In genomic region chr14:58362798-58363412, GRCh38 we compare ENCODE assay signal across 8 cellular contexts. TPM values are rescaled to one million over a fixed set of nuclear protein-coding genes. Genes with fewer than 3 reads are reported as not detected.
DNase-seq lines count a peak whose midpoint lies in the region; ATAC-seq and TF ChIP-seq lines count a peak whose summit lies in the region.

No MANE protein-coding gene starts in this region.

- POLR2A ChIA-PET in activated CD4-positive, alpha-beta T cell treated with anti-CD3 and anti-CD28 coated beads for 36 hours (lab: Charles Lee) = no interaction called here
- POLR2A ChIA-PET in WTC11 (lab: Charles Lee) = no interaction called here

- H3K4me1 Mint-ChIP-seq in activated CD4-positive, alpha-beta T cell treated with anti-CD3 and anti-CD28 coated beads for 36 hours = peaks cover 8% of the 10 kb centered on the region
- H3K4me1 Mint-ChIP-seq in WTC11 = no peaks in the 10 kb centered on the region

- no peak overlapping the region for H3K4me3 Mint-ChIP-seq in activated CD4-positive, alpha-beta T cell treated with anti-CD3 and anti-CD28 coated beads for 36 hours
- H3K4me3 Mint-ChIP-seq in WTC11 = no peak overlapping the region

- H3K27me3 Mint-ChIP-seq in activated CD4-positive, alpha-beta T cell treated with anti-CD3 and anti-CD28 coated beads for 36 hours = no peaks in the 10 kb centered on the region
- H3K27me3 Mint-ChIP-seq in WTC11 (ENCODE audit: low read depth) = no peaks in the 10 kb centered on the region

- no peak overlapping the region for H3K27ac Mint-ChIP-seq in activated CD4-positive, alpha-beta T cell treated with anti-CD3 and anti-CD28 coated beads for 36 hours
- no peak overlapping the region for H3K27ac Mint-ChIP-seq in WTC11

- intact Hi-C loops in activated CD4-positive, alpha-beta T cell treated with anti-CD3 and anti-CD28 coated beads for 36 hours (cut with DNase I, micrococcal nuclease) = loop anchor here (1.0 to 2.0 kb wide), 2 partner anchors 254 to 255 kb away; no protein-coding TSS in a partner anchor

- TF ChIP-seq CTCF in WTC11 (IDR thresholded peaks at IDR 0.05) = no peak

- CTCF ChIA-PET in activated CD4-positive, alpha-beta T cell treated with anti-CD3 and anti-CD28 coated beads for 36 hours (lab: Charles Lee) = no interaction called here
- CTCF ChIA-PET in WTC11 (lab: Charles Lee) = no interaction called here

- peak; percentile 63 for ATAC-seq in activated CD4-positive, alpha-beta T cell treated with anti-CD3 and anti-CD28 coated beads for 36 hours
- ATAC-seq in WTC11 (peak; percentile 48), HG03520 (IDR thresholded peaks at IDR 0.05; ENCODE audit: unreplicated experiment) (no peak), HG03108 (IDR thresholded peaks at IDR 0.05; ENCODE audit: unreplicated experiment) (no peak), HG03565 (IDR thresholded peaks at IDR 0.05; ENCODE audit: unreplicated experiment) (no peak)

- peaks cover 30% of the 10 kb centered on the region for H3K36me3 Mint-ChIP-seq in activated CD4-positive, alpha-beta T cell treated with anti-CD3 and anti-CD28 coated beads for 36 hours (ENCODE audit: low read depth)
- H3K36me3 Mint-ChIP-seq in WTC11 = peaks cover 43% of the 10 kb centered on the region

- no peak for DNase-seq in activated CD4-positive, alpha-beta T cell treated with anti-CD3 and anti-CD28 coated beads for 36 hours
- no peak for DNase-seq in activated CD4-positive, alpha-beta T cell treated with anti-CD3 and anti-CD28 coated beads for 4 hours
- peak; percentile 49 for DNase-seq in NCI-H1092 treated with DMSO at 0.1 percent for 48 hours (lab: John Stamatoyannopoulos, UW)
- no peak for DNase-seq in WTC11 (ENCODE audit: low spot score)
- peak; percentile 49 for DNase-seq in kidney tubule cell (ENCODE audit: low spot score)

- no peaks in the 10 kb centered on the region for H3K9me3 Mint-ChIP-seq in activated CD4-positive, alpha-beta T cell treated with anti-CD3 and anti-CD28 coated beads for 36 hours (ENCODE audit: low read depth)
- H3K9me3 Mint-ChIP-seq in WTC11 = no peaks in the 10 kb centered on the region

TF ChIP-seq in WTC11, 78 proteins besides CTCF, POLR2A, EP300 and RAD21:
- TF ChIP-seq GABPB1 (CRISPR knock-in tag; IDR thresholded peaks at IDR 0.05) (no peak), AFF4 (CRISPR knock-in tag; IDR thresholded peaks at IDR 0.05; ENCODE audit: borderline replicate concordance) (no peak), IRF2 (CRISPR knock-in tag; IDR thresholded peaks at IDR 0.05; ENCODE audit: borderline replicate concordance, low read depth) (no peak), NR2C2 (CRISPR knock-in tag; IDR thresholded peaks at IDR 0.05) (no peak), ZNF423 (CRISPR knock-in tag; IDR thresholded peaks at IDR 0.05) (no peak), FOXJ3 (CRISPR knock-in tag; IDR thresholded peaks at IDR 0.05; ENCODE audit: borderline replicate concordance) (no peak)
- TF ChIP-seq, protein P1, sequence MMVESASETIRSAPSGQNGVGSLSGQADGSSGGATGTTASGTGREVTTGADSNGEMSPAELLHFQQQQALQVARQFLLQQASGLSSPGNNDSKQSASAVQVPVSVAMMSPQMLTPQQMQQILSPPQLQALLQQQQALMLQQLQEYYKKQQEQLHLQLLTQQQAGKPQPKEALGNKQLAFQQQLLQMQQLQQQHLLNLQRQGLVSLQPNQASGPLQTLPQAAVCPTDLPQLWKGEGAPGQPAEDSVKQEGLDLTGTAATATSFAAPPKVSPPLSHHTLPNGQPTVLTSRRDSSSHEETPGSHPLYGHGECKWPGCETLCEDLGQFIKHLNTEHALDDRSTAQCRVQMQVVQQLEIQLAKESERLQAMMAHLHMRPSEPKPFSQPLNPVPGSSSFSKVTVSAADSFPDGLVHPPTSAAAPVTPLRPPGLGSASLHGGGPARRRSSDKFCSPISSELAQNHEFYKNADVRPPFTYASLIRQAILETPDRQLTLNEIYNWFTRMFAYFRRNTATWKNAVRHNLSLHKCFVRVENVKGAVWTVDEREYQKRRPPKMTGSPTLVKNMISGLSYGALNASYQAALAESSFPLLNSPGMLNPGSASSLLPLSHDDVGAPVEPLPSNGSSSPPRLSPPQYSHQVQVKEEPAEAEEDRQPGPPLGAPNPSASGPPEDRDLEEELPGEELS (CRISPR knock-in tag; IDR thresholded peaks at IDR 0.05) = no peak
- TF ChIP-seq, protein P2, sequence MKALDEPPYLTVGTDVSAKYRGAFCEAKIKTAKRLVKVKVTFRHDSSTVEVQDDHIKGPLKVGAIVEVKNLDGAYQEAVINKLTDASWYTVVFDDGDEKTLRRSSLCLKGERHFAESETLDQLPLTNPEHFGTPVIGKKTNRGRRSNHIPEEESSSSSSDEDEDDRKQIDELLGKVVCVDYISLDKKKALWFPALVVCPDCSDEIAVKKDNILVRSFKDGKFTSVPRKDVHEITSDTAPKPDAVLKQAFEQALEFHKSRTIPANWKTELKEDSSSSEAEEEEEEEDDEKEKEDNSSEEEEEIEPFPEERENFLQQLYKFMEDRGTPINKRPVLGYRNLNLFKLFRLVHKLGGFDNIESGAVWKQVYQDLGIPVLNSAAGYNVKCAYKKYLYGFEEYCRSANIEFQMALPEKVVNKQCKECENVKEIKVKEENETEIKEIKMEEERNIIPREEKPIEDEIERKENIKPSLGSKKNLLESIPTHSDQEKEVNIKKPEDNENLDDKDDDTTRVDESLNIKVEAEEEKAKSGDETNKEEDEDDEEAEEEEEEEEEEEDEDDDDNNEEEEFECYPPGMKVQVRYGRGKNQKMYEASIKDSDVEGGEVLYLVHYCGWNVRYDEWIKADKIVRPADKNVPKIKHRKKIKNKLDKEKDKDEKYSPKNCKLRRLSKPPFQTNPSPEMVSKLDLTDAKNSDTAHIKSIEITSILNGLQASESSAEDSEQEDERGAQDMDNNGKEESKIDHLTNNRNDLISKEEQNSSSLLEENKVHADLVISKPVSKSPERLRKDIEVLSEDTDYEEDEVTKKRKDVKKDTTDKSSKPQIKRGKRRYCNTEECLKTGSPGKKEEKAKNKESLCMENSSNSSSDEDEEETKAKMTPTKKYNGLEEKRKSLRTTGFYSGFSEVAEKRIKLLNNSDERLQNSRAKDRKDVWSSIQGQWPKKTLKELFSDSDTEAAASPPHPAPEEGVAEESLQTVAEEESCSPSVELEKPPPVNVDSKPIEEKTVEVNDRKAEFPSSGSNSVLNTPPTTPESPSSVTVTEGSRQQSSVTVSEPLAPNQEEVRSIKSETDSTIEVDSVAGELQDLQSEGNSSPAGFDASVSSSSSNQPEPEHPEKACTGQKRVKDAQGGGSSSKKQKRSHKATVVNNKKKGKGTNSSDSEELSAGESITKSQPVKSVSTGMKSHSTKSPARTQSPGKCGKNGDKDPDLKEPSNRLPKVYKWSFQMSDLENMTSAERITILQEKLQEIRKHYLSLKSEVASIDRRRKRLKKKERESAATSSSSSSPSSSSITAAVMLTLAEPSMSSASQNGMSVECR (CRISPR knock-in tag; IDR thresholded peaks at IDR 0.05; ENCODE audit: borderline replicate concordance) = no peak

RNA-seq across cellular contexts. Expression of gene TOMM20L, which starts 32.8 kb away (rescaled TPM):
- not detected for total RNA-seq in activated CD4-positive, alpha-beta T cell treated with anti-CD3 and anti-CD28 coated beads for 36 hours
- not detected in 3 replicates for total RNA-seq in WTC11 (2021)

Comparison
In these comparisons a context has a peak if more than half of its experiments do, and no peak if none do; other contexts are left out.
1. ATAC-seq: peak in activated CD4-positive, alpha-beta T cell treated with anti-CD3 and anti-CD28 coated beads for 36 hours (single experiment) and WTC11 (single experiment); none in HG03520 (single experiment), HG03108 (single experiment) and HG03565 (single experiment).
2. DNase-seq: peak in NCI-H1092 treated with DMSO at 0.1 percent for 48 hours (single experiment) and kidney tubule cell (single experiment); none in activated CD4-positive, alpha-beta T cell treated with anti-CD3 and anti-CD28 coated beads for 36 hours (single experiment), activated CD4-positive, alpha-beta T cell treated with anti-CD3 and anti-CD28 coated beads for 4 hours (0 of 2) and WTC11 (single experiment).